27 cellular contexts compared by ENCODE assay signal in the genomic region with DNA sequence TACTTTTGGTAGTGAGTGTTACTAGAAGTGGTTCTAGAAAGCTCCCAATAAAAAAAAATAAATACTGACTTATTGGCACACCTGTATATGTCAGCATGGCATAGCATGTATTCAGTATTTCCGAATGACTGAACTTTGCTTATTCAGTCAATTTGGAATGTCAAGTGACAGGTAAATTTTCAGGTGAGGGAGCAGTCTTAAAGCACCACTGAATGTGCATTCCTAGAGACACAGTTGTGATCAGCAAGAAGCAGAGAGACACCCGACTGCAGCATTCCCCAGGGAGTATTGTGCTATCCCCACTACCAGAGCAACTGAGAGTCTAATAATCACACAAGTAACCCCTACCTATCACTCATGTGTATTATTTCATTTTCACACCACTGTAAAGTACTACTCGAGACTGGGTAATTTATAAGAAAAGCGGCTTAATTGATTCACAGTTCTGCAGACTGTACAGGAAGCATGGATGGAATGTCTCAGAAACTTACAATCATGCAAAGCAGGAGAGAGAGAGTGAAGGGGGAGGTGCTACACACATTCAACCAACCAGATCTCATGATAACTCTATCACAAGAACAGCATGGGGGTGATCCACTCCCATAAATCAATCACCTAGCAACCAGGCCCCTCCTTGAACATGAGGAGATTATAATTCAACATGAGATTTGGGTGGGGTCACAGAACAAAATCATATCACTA.
"Had no signal": no experiment of that assay in that cellular context is flagged by ENCODE, and none has a peak within 500 bp of the region (broad histone marks: within the 10 kb centered on the region; RNA-seq: fewer than 3 reads in every experiment).

No MANE protein-coding gene starts in this region.

- H3K36me3 Mint-ChIP-seq: brain, IgD-negative memory B cell had no signal

- H3K27me3 Mint-ChIP-seq: activated CD4-positive, alpha-beta memory T cell treated with anti-CD3 and anti-CD28 coated beads, Interleukin-2, amount 10 ng/mL, durations not matched to agents 7 days and 5 days; activated CD4-positive, alpha-beta T cell treated with anti-CD3 and anti-CD28 coated beads, Interleukin-2, amount 10 ng/mL, durations not matched to agents 7 days and 5 days; activated naive CD8-positive, alpha-beta T cell; activated T-helper 17 cell treated with anti-CD3 and anti-CD28 coated beads, Interleukin-2, amount 50 U/mL, for 72 hours; brain; central memory CD8-positive, alpha-beta T cell; IgD-negative memory B cell; T-helper 17 cell had no signal

- DNase-seq: activated CD4-positive, alpha-beta memory T cell treated with anti-CD3 and anti-CD28 coated beads, Interleukin-2, amount 10 ng/mL, durations not matched to agents 7 days and 5 days; activated CD4-positive, alpha-beta T cell treated with anti-CD3 and anti-CD28 coated beads, Interleukin-2, amount 10 ng/mL, durations not matched to agents 7 days and 5 days; activated CD4-positive, CD25-positive, alpha-beta regulatory T cell; activated gamma-delta T cell; activated naive CD4-positive, alpha-beta T cell treated with anti-CD3 and anti-CD28 coated beads for 36 hours; activated T-cell treated with anti-CD3 and anti-CD28 coated beads for 4 hours; activated T-cell treated with anti-CD3 and anti-CD28 coated beads, Interleukin-2, amount 50 U/mL, for 48 hours; amygdala; NCI-H1105 treated with DMSO at 0.1 percent for 48 hours; NCI-H1436 treated with DMSO at 0.1 percent for 48 hours; NCI-H187 treated with DMSO at 0.1 percent for 48 hours; NCI-H2171; NCI-H2227 treated with DMSO at 0.1 percent for 48 hours; NCI-H446 treated with DMSO at 0.1 percent for 48 hours; NCI-H526; NCI-H774; PC-3; SIG-M5; T-helper 17 cell; T-helper 9 cell had no signal

- H3K27ac Mint-ChIP-seq: activated CD4-positive, alpha-beta memory T cell treated with anti-CD3 and anti-CD28 coated beads, Interleukin-2, amount 10 ng/mL, durations not matched to agents 7 days and 5 days; activated CD4-positive, alpha-beta T cell treated with anti-CD3 and anti-CD28 coated beads, Interleukin-2, amount 10 ng/mL, durations not matched to agents 7 days and 5 days; activated naive CD4-positive, alpha-beta T cell treated with anti-CD3 and anti-CD28 coated beads for 36 hours; activated naive CD8-positive, alpha-beta T cell; activated T-helper 17 cell treated with anti-CD3 and anti-CD28 coated beads, Interleukin-2, amount 50 U/mL, for 72 hours; brain; IgD-negative memory B cell; T-helper 17 cell had no signal

- H3K4me3 Mint-ChIP-seq: activated CD4-positive, alpha-beta memory T cell treated with anti-CD3 and anti-CD28 coated beads, Interleukin-2, amount 10 ng/mL, durations not matched to agents 7 days and 5 days; activated CD4-positive, alpha-beta T cell treated with anti-CD3 and anti-CD28 coated beads, Interleukin-2, amount 10 ng/mL, durations not matched to agents 7 days and 5 days; activated naive CD4-positive, alpha-beta T cell treated with anti-CD3 and anti-CD28 coated beads for 36 hours; activated naive CD8-positive, alpha-beta T cell; activated T-helper 17 cell treated with anti-CD3 and anti-CD28 coated beads, Interleukin-2, amount 50 U/mL, for 72 hours; brain; central memory CD8-positive, alpha-beta T cell; IgD-negative memory B cell; T-helper 17 cell had no signal

- H3K4me1 Mint-ChIP-seq: activated CD4-positive, alpha-beta memory T cell treated with anti-CD3 and anti-CD28 coated beads, Interleukin-2, amount 10 ng/mL, durations not matched to agents 7 days and 5 days; activated CD4-positive, alpha-beta T cell treated with anti-CD3 and anti-CD28 coated beads, Interleukin-2, amount 10 ng/mL, durations not matched to agents 7 days and 5 days; activated T-helper 17 cell treated with anti-CD3 and anti-CD28 coated beads, Interleukin-2, amount 50 U/mL, for 72 hours; central memory CD8-positive, alpha-beta T cell; IgD-negative memory B cell; T-helper 17 cell had no signal

- FAIRE-seq: astrocyte, RCC 7860 had no signal

- ATAC-seq: activated T-helper 17 cell treated with anti-CD3 and anti-CD28 coated beads, Interleukin-2, amount 50 U/mL, for 72 hours; PC-3; T-helper 17 cell had no signal
